22 cellular contexts compared by ENCODE assay signal in genomic region chr2:157559461-157559860, GRCh38.
DNase-seq lines count a peak whose midpoint lies in the region; ATAC-seq and TF ChIP-seq lines count a peak whose summit lies in the region.
"Had no signal": no experiment of that assay in that cellular context is flagged by ENCODE, and none has a peak within 500 bp of the region (broad histone marks: within the 10 kb centered on the region; RNA-seq: fewer than 3 reads in every experiment).

No MANE protein-coding gene starts in this region.

- H3K4me3 ChIP-seq in hepatocyte (no peak overlapping the region), subcutaneous abdominal adipose tissue (ENCODE audit: low read depth in 1 of 5, low read length in 5 of 5) (no peak overlapping the region)
- H3K4me3 ChIP-seq: GM12878, SJCRH30 had no signal

- H3K4ac ChIP-seq in H9 (ENCODE audit: low read depth, low read length): no peak overlapping the region

- H2BK120ac ChIP-seq in H9 (ENCODE audit: low read depth, low read length, poor library complexity, severe bottlenecking): no peak overlapping the region

- H3K79me2 ChIP-seq in H9 (ENCODE audit: insufficient read depth, low read length) (no peaks in the 10 kb centered on the region), hepatocyte (no peaks in the 10 kb centered on the region)

- H3K14ac ChIP-seq in H9 (ENCODE audit: insufficient read depth, low read length): no peak overlapping the region

- H4K91ac ChIP-seq in H9 (ENCODE audit: insufficient read length, low read depth, low read length): no peak overlapping the region

- H3K9me2 ChIP-seq in hepatocyte (replicated peaks; ENCODE audit: insufficient read depth): no peaks in the 10 kb centered on the region

- peak overlapping the region in 1 of 2 experiments; percentile 30; a peak in 1 of 5 replicates for H3K4me3 Mint-ChIP-seq in H9
- peak overlapping the region; percentile 26 for H3K4me3 Mint-ChIP-seq in WTC11
- H3K4me3 Mint-ChIP-seq: CD4-positive, alpha-beta memory T cell had no signal

- H3K23me2 ChIP-seq in H9 (ENCODE audit: insufficient read length, low read depth, low read length, poor library complexity, severe bottlenecking): no peaks in the 10 kb centered on the region

- no peaks in the 10 kb centered on the region for H3K27me3 Mint-ChIP-seq in H9 (ENCODE audit: low read depth)
- no peaks in the 10 kb centered on the region; the same call in 1 of the 2 replicates for H3K27me3 Mint-ChIP-seq in WTC11 (ENCODE audit: low read depth)
- H3K27me3 Mint-ChIP-seq: CD4-positive, alpha-beta memory T cell had no signal

- H3K27ac Mint-ChIP-seq in H9 (peak overlapping the region in 2 of 3 experiments; percentile 91 to 97; a peak in 5 of 7 replicates), WTC11 (no peak overlapping the region; the same call in 1 of the 2 replicates)
- H3K27ac Mint-ChIP-seq: CD4-positive, alpha-beta memory T cell had no signal

- no peak overlapping the region for H2BK5ac ChIP-seq in H9 (ENCODE audit: insufficient read length, low read length)

- CTCF ChIA-PET in WTC11 (lab: Charles Lee): interaction anchor here (0.7 to 1.5 kb wide), 2 partner anchors 13 to 70 kb away, joined by 3 to 5 read pairs; partner anchors contain the start of gene ACVR1C

- H3K18ac ChIP-seq in H9 (ENCODE audit: insufficient read length, low read depth, low read length): no peak overlapping the region

- H3K9me3 Mint-ChIP-seq in H9: peaks cover 12 to 16% of the 10 kb centered on the region in 2 experiments
- H3K9me3 Mint-ChIP-seq in WTC11: peaks cover 20% of the 10 kb centered on the region

- H4K20me1 ChIP-seq in H9 (ENCODE audit: control insufficient read depth, insufficient read depth, insufficient read length): no peaks in the 10 kb centered on the region
- no peaks in the 10 kb centered on the region for H4K20me1 ChIP-seq in hepatocyte (ENCODE audit: insufficient read depth, poor library complexity, severe bottlenecking)

- H3K27ac ChIP-seq in H9 (ENCODE audit: insufficient read length, low read depth, low read length): no peak overlapping the region
- H3K27ac ChIP-seq in hepatocyte: peak overlapping the region; percentile 24
- H3K27ac ChIP-seq in subcutaneous abdominal adipose tissue (ENCODE audit: low read depth, low read length): peak overlapping the region; percentile 49
- H3K27ac ChIP-seq: SJCRH30 had no signal

- no peaks in the 10 kb centered on the region for H3K79me1 ChIP-seq in H9 (ENCODE audit: insufficient read depth, low read depth, low read length, poor library complexity, severe bottlenecking)

- H3K56ac ChIP-seq in H9 (ENCODE audit: insufficient read length, low read depth, low read length): no peak overlapping the region

- no peak overlapping the region for H3T11ph ChIP-seq in H9 (ENCODE audit: low read length)

- no peak overlapping the region for H2BK20ac ChIP-seq in H9 (ENCODE audit: low read depth, low read length, poor library complexity, severe bottlenecking)

- no peak overlapping the region for H4K8ac ChIP-seq in H9 (replicated peaks; ENCODE audit: insufficient read length, low read depth, low read length)

- DNase-seq in H9: no peak
- no peak for DNase-seq in WTC11 (ENCODE audit: low spot score)
- no peak for DNase-seq in hepatocyte (ENCODE audit: low spot score)
- DNase-seq in RPMI8226: no peak
- DNase-seq: Caco-2; CD4-positive, alpha-beta memory T cell; DMS 273 treated with DMSO at 0.1 percent for 48 hours; DND-41; KG1; NCI-H1092; NCI-H1436; NCI-H187 treated with DMSO at 0.1 percent for 48 hours; NCI-H2227 treated with DMSO at 0.1 percent for 48 hours; NCI-H510A; NCI-H748 treated with DMSO at 0.1 percent for 48 hours; NK-92 treated with Interleukin-12 subunit alpha and Interleukin-12 subunit beta, amount 100 ng/mL, for 24 hours; SJCRH30 had no signal

- no peak overlapping the region for H2BK15ac ChIP-seq in H9 (ENCODE audit: low read depth, low read length)

- no peak overlapping the region for H4K5ac ChIP-seq in H9 (ENCODE audit: insufficient read length, low read depth, low read length)

- WGBS in H9 (ENCODE audit: extremely low coverage, insufficient read length, low lambda C conversion rate): no CpG with 5 or more reads among the region's 3 CpGs
- WGBS in hepatocyte (ENCODE audit: low lambda C conversion rate, missing lambda C conversion rate): 23% methylated on average over 3 of the region's 3 CpGs

- H3K36me3 Mint-ChIP-seq in H9 (ENCODE audit: insufficient read depth in 1 of 3, low read depth in 3 of 3): peaks cover 5 to 18% (median 7%) of the 10 kb centered on the region in 3 experiments; a peak in 5 of 7 replicates
- peaks cover 4% of the 10 kb centered on the region; the same call in 1 of the 2 replicates for H3K36me3 Mint-ChIP-seq in WTC11

- peaks cover 3% of the 10 kb centered on the region; the same call in 1 of the 2 replicates for H3K4me1 ChIP-seq in H9 (ENCODE audit: insufficient read depth, low read length)
- no peaks in the 10 kb centered on the region for H3K4me1 ChIP-seq in hepatocyte (ENCODE audit: insufficient read depth)
- peaks cover 0 to 23% (median 7%) of the 10 kb centered on the region in 5 donors for H3K4me1 ChIP-seq in subcutaneous abdominal adipose tissue (ENCODE audit: control insufficient read depth in 5 of 5, insufficient read depth in 5 of 5, low read length in 5 of 5)
- H3K4me1 ChIP-seq: Caco-2, SJCRH30 had no signal

- no peak overlapping the region for H3K23ac ChIP-seq in H9 (ENCODE audit: insufficient read length, low read depth, low read length)

- H3K36me3 ChIP-seq in hepatocyte (replicated peaks; ENCODE audit: insufficient read depth, low read depth) (no peaks in the 10 kb centered on the region), subcutaneous abdominal adipose tissue (ENCODE audit: control insufficient read depth in 5 of 5, insufficient read depth in 5 of 5, low read length in 5 of 5) (no peaks in the 10 kb centered on the region)
- H3K36me3 ChIP-seq: SJCRH30 had no signal

- no peak overlapping the region for H2AFZ ChIP-seq in H9 (ENCODE audit: low read length)
- H2AFZ ChIP-seq in hepatocyte: no peak overlapping the region

- H2AK5ac ChIP-seq in H9 (ENCODE audit: insufficient read length, low read length): no peak overlapping the region

- H3K27me3 ChIP-seq in H9 (ENCODE audit: insufficient read depth, low read length) (no peaks in the 10 kb centered on the region), hepatocyte (no peaks in the 10 kb centered on the region), subcutaneous abdominal adipose tissue (ENCODE audit: control insufficient read depth in 5 of 5, insufficient read depth in 4 of 5, low read length in 5 of 5) (no peaks in the 10 kb centered on the region)
- H3K27me3 ChIP-seq: SJCRH30 had no signal

- TF ChIP-seq CTCF in H9 (conservative IDR thresholded peaks at IDR 0.05) (no peak), WTC11 (IDR thresholded peaks at IDR 0.05) (no peak), hepatocyte (IDR thresholded peaks at IDR 0.05; ENCODE audit: poor library complexity) (no peak)

- peaks cover 20 to 38% of the 10 kb centered on the region in 2 experiments for H3K4me1 Mint-ChIP-seq in H9
- H3K4me1 Mint-ChIP-seq in WTC11: peaks cover 22% of the 10 kb centered on the region

- POLR2A ChIA-PET in WTC11 (lab: Charles Lee): no interaction called here

- no peak overlapping the region for H2BK12ac ChIP-seq in H9 (ENCODE audit: insufficient read length, low read depth, low read length)

- H3K9ac ChIP-seq in H9 (ENCODE audit: extremely low read depth, insufficient read length, low read length) (no peak overlapping the region), subcutaneous abdominal adipose tissue (ENCODE audit: low read length in 5 of 5) (no peak overlapping the region)

- no peaks in the 10 kb centered on the region for H3K9me3 ChIP-seq in H9 (ENCODE audit: control insufficient read depth, low read depth, low read length)
- no peaks in the 10 kb centered on the region for H3K9me3 ChIP-seq in hepatocyte (ENCODE audit: low read depth)
- no peaks in the 10 kb centered on the region for H3K9me3 ChIP-seq in subcutaneous abdominal adipose tissue (ENCODE audit: control insufficient read depth in 5 of 5, low read length in 5 of 5)
- H3K9me3 ChIP-seq: Caco-2, SJCRH30 had no signal

- H3K4me2 ChIP-seq in H9 (ENCODE audit: insufficient read depth, insufficient read length, low read length): no peak overlapping the region
- peak overlapping the region; percentile 11 for H3K4me2 ChIP-seq in hepatocyte

- ATAC-seq in WTC11: peak; percentile 50; the same call in 1 of the 2 replicates
- no peak for ATAC-seq in GM21528 (IDR thresholded peaks at IDR 0.05; ENCODE audit: low FRiP score, unreplicated experiment)
- ATAC-seq in GM19395 (IDR thresholded peaks at IDR 0.05; ENCODE audit: unreplicated experiment): no peak
- ATAC-seq: GM12878, Panc1 had no signal

TF ChIP-seq in WTC11, 78 proteins besides CTCF, POLR2A, EP300 and RAD21:
- TF ChIP-seq ZBTB43 (CRISPR knock-in tag; IDR thresholded peaks at IDR 0.05): no peak
- no peak for TF ChIP-seq ATF2 (CRISPR knock-in tag; IDR thresholded peaks at IDR 0.05; ENCODE audit: borderline replicate concordance, low read depth)
- no peak for TF ChIP-seq MLX (CRISPR knock-in tag; IDR thresholded peaks at IDR 0.05)
